In the genomic region with DNA sequence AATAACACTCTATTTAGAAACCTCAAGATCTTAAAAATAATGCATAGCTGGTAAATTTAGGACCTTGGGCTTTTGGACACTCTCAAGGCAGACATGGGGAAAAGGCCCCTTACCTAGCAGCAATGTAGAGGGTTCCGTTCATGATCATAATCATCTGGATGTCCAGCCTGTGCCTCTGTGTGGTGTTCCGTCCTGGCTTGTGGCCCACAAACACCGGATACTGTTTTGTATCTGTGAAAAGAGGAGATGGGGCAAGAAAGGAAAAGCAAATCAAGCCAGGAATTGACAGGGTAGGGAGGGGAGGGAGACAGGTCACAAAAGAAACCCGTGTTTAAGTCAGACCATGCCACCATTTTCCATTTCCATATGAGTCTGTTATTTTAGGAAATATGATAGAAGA, we compare ENCODE assay signal across 21 cellular contexts.
DNase-seq lines count a peak whose midpoint lies in the region; ATAC-seq, FAIRE-seq and TF ChIP-seq lines count a peak whose summit lies in the region.
"Had no signal": no experiment of that assay in that cellular context is flagged by ENCODE, and none has a peak within 500 bp of the region (broad histone marks: within the 10 kb centered on the region; RNA-seq: fewer than 3 reads in every experiment).

No MANE protein-coding gene starts in this region.

- H3K27me3 Mint-ChIP-seq in mesothelial cell of epicardium (ENCODE audit: low read depth): no peaks in the 10 kb centered on the region
- H3K27me3 Mint-ChIP-seq in CD4-positive, alpha-beta memory T cell: no peaks in the 10 kb centered on the region
- H3K27me3 Mint-ChIP-seq: IgD-negative memory B cell had no signal

- TF ChIP-seq CTCF in mesothelial cell of epicardium (IDR thresholded peaks at IDR 0.05; ENCODE audit: unreplicated experiment): no peak
- no peak for TF ChIP-seq CTCF in sigmoid colon (IDR thresholded peaks at IDR 0.05)
- no peak for TF ChIP-seq CTCF in mucosa of descending colon (IDR thresholded peaks at IDR 0.05)

- H3K9me3 Mint-ChIP-seq in mesothelial cell of epicardium: no peaks in the 10 kb centered on the region
- H3K9me3 Mint-ChIP-seq in CD4-positive, alpha-beta memory T cell: peaks cover 0 to 6% (median 0%) of the 10 kb centered on the region in 8 donors
- H3K9me3 Mint-ChIP-seq: CD8-positive, alpha-beta memory T cell; IgD-negative memory B cell had no signal

- peak overlapping the region in 3 of 4 donors; percentile 25 to 73 (median 66) for H3K27ac ChIP-seq in sigmoid colon
- no peak overlapping the region for H3K27ac ChIP-seq in CD4-positive, alpha-beta memory T cell (ENCODE audit: low read depth, low read length)
- H3K27ac ChIP-seq: BLaER1 treated with 17β-estradiol and CSF1 and Interleukin-3, amounts not matched to agents 10 nM and 100 nM; SJSA1 had no signal

- intact Hi-C loops in sigmoid colon (cut with DNase I) (no loop called here), mucosa of descending colon (cut with DNase I, micrococcal nuclease) (no loop called here)
- intact Hi-C loops in CD4-positive, alpha-beta memory T cell (cut with micrococcal nuclease): no loop called here

- peak; percentile 42 for DNase-seq in astrocyte of the hippocampus (ENCODE audit: low read depth, low spot score)
- no peak for DNase-seq in mesothelial cell of epicardium (ENCODE audit: low spot score in 2 of 2, unreplicated experiment in 2 of 2)
- DNase-seq in sigmoid colon: no peak
- DNase-seq in HTR-8/SVneo (ENCODE audit: insufficient read length, low spot score): no peak
- DNase-seq in mucosa of descending colon: no peak
- DNase-seq in activated CD4-positive, CD25-positive, alpha-beta regulatory T cell treated with anti-CD3 and anti-CD28 coated beads, Interleukin-2, amount 50 U/mL, for 72 hours: no peak
- no peak for DNase-seq in CD4-positive, alpha-beta memory T cell
- DNase-seq: Calu3; CD8-positive, alpha-beta memory T cell; DMS153; NCI-H1694; NCI-H2081 treated with DMSO at 0.1 percent for 48 hours; NCI-H2171 treated with DMSO at 0.1 percent for 48 hours; NCI-H524 treated with DMSO at 0.1 percent for 48 hours had no signal

- peaks cover 9% of the 10 kb centered on the region for H3K36me3 Mint-ChIP-seq in mesothelial cell of epicardium
- H3K36me3 Mint-ChIP-seq in CD4-positive, alpha-beta memory T cell: peaks cover 0 to 8% of the 10 kb centered on the region in 2 donors

- H3K4me1 ChIP-seq in sigmoid colon (peaks cover 0 to 62% (median 49%) of the 10 kb centered on the region in 4 donors), mucosa of descending colon (ENCODE audit: low read depth) (no peaks in the 10 kb centered on the region)
- no peaks in the 10 kb centered on the region for H3K4me1 ChIP-seq in CD4-positive, alpha-beta memory T cell (ENCODE audit: insufficient read depth, low read length)
- H3K4me1 ChIP-seq: BLaER1 treated with 17β-estradiol and CSF1 and Interleukin-3, amounts not matched to agents 10 nM and 100 nM; SJSA1 had no signal

- H3K4me1 Mint-ChIP-seq in mesothelial cell of epicardium: peaks cover 87% of the 10 kb centered on the region
- H3K4me1 Mint-ChIP-seq in CD4-positive, alpha-beta memory T cell: no peaks in the 10 kb centered on the region
- H3K4me1 Mint-ChIP-seq: CD8-positive, alpha-beta memory T cell; IgD-negative memory B cell had no signal

- H3K4me3 ChIP-seq in sigmoid colon: no peak overlapping the region
- H3K4me3 ChIP-seq in mucosa of descending colon: no peak overlapping the region
- H3K4me3 ChIP-seq in CD4-positive, alpha-beta memory T cell (ENCODE audit: low read length in 2 of 2): no peak overlapping the region
- H3K4me3 ChIP-seq: BLaER1 treated with 17β-estradiol and CSF1 and Interleukin-3, amounts not matched to agents 10 nM and 100 nM; SJSA1 had no signal

- peak overlapping the region; percentile 41 for H3K4me3 Mint-ChIP-seq in mesothelial cell of epicardium
- H3K4me3 Mint-ChIP-seq in CD4-positive, alpha-beta memory T cell: no peak overlapping the region
- H3K4me3 Mint-ChIP-seq: CD8-positive, alpha-beta memory T cell; IgD-negative memory B cell had no signal

- TF ChIP-seq POLR2A in sigmoid colon (IDR thresholded peaks at IDR 0.05): no peak

- no peak for ATAC-seq in mucosa of descending colon
- ATAC-seq: Right ventricle myocardium inferior had no signal

- peaks cover 0 to 11% (median 0%) of the 10 kb centered on the region in 4 donors for H3K36me3 ChIP-seq in sigmoid colon
- no peaks in the 10 kb centered on the region for H3K36me3 ChIP-seq in mucosa of descending colon (ENCODE audit: low read depth)
- H3K36me3 ChIP-seq in CD4-positive, alpha-beta memory T cell (ENCODE audit: insufficient read depth, low read length): no peaks in the 10 kb centered on the region
- H3K36me3 ChIP-seq: BLaER1 treated with 17β-estradiol and CSF1 and Interleukin-3, amounts not matched to agents 10 nM and 100 nM; SJSA1 had no signal

- H3K27me3 ChIP-seq in sigmoid colon: no peaks in the 10 kb centered on the region
- H3K27me3 ChIP-seq in CD4-positive, alpha-beta memory T cell (ENCODE audit: insufficient read depth, low read length): no peaks in the 10 kb centered on the region
- H3K27me3 ChIP-seq: BLaER1 treated with 17β-estradiol and CSF1 and Interleukin-3, amounts not matched to agents 10 nM and 100 nM; SJSA1 had no signal

- H3K9me3 ChIP-seq in sigmoid colon: no peaks in the 10 kb centered on the region
- no peaks in the 10 kb centered on the region for H3K9me3 ChIP-seq in mucosa of descending colon
- H3K9me3 ChIP-seq in CD4-positive, alpha-beta memory T cell (ENCODE audit: control insufficient read depth in 1 of 2, low read length in 2 of 2): no peaks in the 10 kb centered on the region
- H3K9me3 ChIP-seq: BLaER1 treated with 17β-estradiol and CSF1 and Interleukin-3, amounts not matched to agents 10 nM and 100 nM; SJSA1 had no signal

- peak overlapping the region; percentile 92 for H3K27ac Mint-ChIP-seq in mesothelial cell of epicardium
- H3K27ac Mint-ChIP-seq in CD4-positive, alpha-beta memory T cell: no peak overlapping the region
- H3K27ac Mint-ChIP-seq: CD8-positive, alpha-beta memory T cell; IgD-negative memory B cell had no signal

- 88 to 90% methylated on average over 4 of the region's 4 CpGs for WGBS in sigmoid colon, 2 donors

- no peak for TF ChIP-seq EP300 in sigmoid colon (IDR thresholded peaks at IDR 0.05)

- no peak for FAIRE-seq in HTR-8/SVneo (lab: Jason Lieb, UNC)
- FAIRE-seq: G401.6, GM12892 had no signal

- POLR2A ChIA-PET in CD4-positive, alpha-beta memory T cell (lab: Charles Lee; ENCODE audit: partially characterized antibody): no interaction called here

- CTCF ChIA-PET in CD4-positive, alpha-beta memory T cell (lab: Charles Lee; ENCODE audit: partially characterized antibody): no interaction called here

TF ChIP-seq in PFSK-1, 5 proteins besides CTCF, POLR2A, EP300 and RAD21:
- TF ChIP-seq FOXP2 (optimal IDR thresholded peaks at IDR 0.05; ENCODE audit: borderline replicate concordance, extremely low read depth, extremely low read length, insufficient read depth): peak; percentile 63
- no peak for TF ChIP-seq REST (IDR thresholded peaks at IDR 0.05; ENCODE audit: insufficient read depth in 1 of 2, low read depth in 2 of 2, low read length in 2 of 2)
- no peak for TF ChIP-seq POLR2AphosphoS5 (IDR thresholded peaks at IDR 0.05; ENCODE audit: low read depth, low read length)
